ENCODE assay signal across 18 cellular contexts in the genomic region with DNA sequence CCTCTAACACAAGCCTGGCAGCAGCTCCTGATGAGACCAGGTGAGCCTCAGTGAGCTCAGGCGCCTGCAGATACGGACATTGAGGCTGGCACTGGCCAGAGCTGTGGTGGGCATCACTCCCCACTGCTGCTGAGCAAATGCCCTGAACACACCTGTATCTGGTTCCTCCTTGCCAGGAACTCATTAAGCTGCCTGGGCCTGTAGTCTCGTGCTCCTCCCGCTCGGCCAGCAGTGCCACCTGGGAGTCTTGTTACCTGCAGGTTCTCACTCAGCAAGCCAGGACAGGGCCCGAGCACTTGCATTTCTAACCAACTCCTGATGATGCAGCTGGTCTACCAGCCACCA. TPM values are rescaled to one million over a fixed set of nuclear protein-coding genes. Genes with fewer than 3 reads are reported as not detected.
DNase-seq lines count a peak whose midpoint lies in the region; ATAC-seq, FAIRE-seq and TF ChIP-seq lines count a peak whose summit lies in the region.
"Had no signal": no experiment of that assay in that cellular context is flagged by ENCODE, and none has a peak within 500 bp of the region (broad histone marks: within the 10 kb centered on the region; RNA-seq: fewer than 3 reads in every experiment).

No MANE protein-coding gene starts in this region.

- WGBS in A549 (ENCODE audit: missing lambda C conversion rate) = 100% methylated on average over 3 of the region's 6 CpGs
- WGBS in sigmoid colon, 2 donors = 92 to 97% methylated on average over 6 of the region's 6 CpGs

- TF ChIP-seq POLR2A in A549 (IDR thresholded peaks at IDR 0.05; ENCODE audit: low read length) (no peak), sigmoid colon (IDR thresholded peaks at IDR 0.05) (no peak)

- no peaks in the 10 kb centered on the region for H3K27me3 ChIP-seq in sigmoid colon

- H3K4me3 ChIP-seq in A549 (no peak overlapping the region), epithelial cell of esophagus (ENCODE audit: low read length) (no peak overlapping the region), sigmoid colon (no peak overlapping the region)

- H3K4me2 ChIP-seq in A549 = no peak overlapping the region

- FAIRE-seq in A549 (lab: Jason Lieb, UNC) = no peak
- FAIRE-seq: A204.1, GM12891, GM19239 had no signal

- TF ChIP-seq CTCF in A549 (IDR thresholded peaks at IDR 0.05) = no peak
- TF ChIP-seq CTCF in VCaP (conservative IDR thresholded peaks at IDR 0.05) = no peak
- no peak for TF ChIP-seq CTCF in epithelial cell of esophagus (IDR thresholded peaks at IDR 0.05; ENCODE audit: insufficient read depth, low read depth, low read length, missing control alignments)
- TF ChIP-seq CTCF in sigmoid colon (IDR thresholded peaks at IDR 0.05) = no peak
- TF ChIP-seq CTCF in GM10248 (IDR thresholded peaks at IDR 0.05; ENCODE audit: control extremely low read depth, extremely low read depth, low read depth, missing control alignments) = no peak

- H3K27ac ChIP-seq in A549 (no peak overlapping the region), VCaP (peak overlapping the region; percentile 90), sigmoid colon (no peak overlapping the region)

- CTCF ChIA-PET in A549 (lab: Yijun Ruan, JAX) (interaction anchor here (1.2 to 2.6 kb wide), 4 partner anchors 9 to 51 kb away, joined by 4 to 10 read pairs (median 7); a partner anchor contains a TSS), GM10248 (lab: Yijun Ruan, JAX) (interaction anchor here (0.9 to 1.1 kb wide), 2 partner anchors 9 to 32 kb away, joined by 3 read pairs; a partner anchor contains a TSS)

- H3K36me3 ChIP-seq in sigmoid colon = peaks cover 13 to 56% (median 44%) of the 10 kb centered on the region in 4 donors

- no peak for TF ChIP-seq RAD21 in A549 (conservative IDR thresholded peaks at IDR 0.05 in 1 of 2, IDR thresholded peaks at IDR 0.05 in 1 of 2)

- ATAC-seq in A549 = peak in 1 of 2 experiments; percentile 13; a peak in 3 of 6 replicates

- POLR2A ChIA-PET in A549 (lab: Yijun Ruan, JAX) (interaction anchor here (0.6 kb wide), 1 partner anchor 70 kb away, joined by 3 read pairs; no protein-coding TSS in a partner anchor), GM10248 (lab: Yijun Ruan, JAX) (interaction anchor here (0.6 to 1.9 kb wide), 3 partner anchors 10 to 32 kb away, joined by 3 to 13 read pairs (median 7); a partner anchor contains a TSS)

- intact Hi-C loops in sigmoid colon (cut with DNase I) = no loop called here

- no peaks in the 10 kb centered on the region for H3K9me3 ChIP-seq in A549
- H3K9me3 ChIP-seq in sigmoid colon = no peaks in the 10 kb centered on the region

- no peaks in the 10 kb centered on the region for H3K4me1 ChIP-seq in A549
- H3K4me1 ChIP-seq in sigmoid colon = no peaks in the 10 kb centered on the region

- TF ChIP-seq EP300 in A549 (IDR thresholded peaks at IDR 0.05) = no peak
- no peak for TF ChIP-seq EP300 in sigmoid colon (IDR thresholded peaks at IDR 0.05)

- peak; percentile 50 for DNase-seq in activated CD8-positive, alpha-beta memory T cell treated with anti-CD3 and anti-CD28 coated beads for 24 hours
- DNase-seq in activated CD8-positive, alpha-beta memory T cell treated with anti-CD3 and anti-CD28 coated beads, Interleukin-2, amount 50 U/mL, for 4 hours = no peak
- DNase-seq in A549 (ENCODE audit: low read depth in 1 of 2, low spot score in 1 of 2) (no peak), epithelial cell of esophagus (ENCODE audit: low read depth) (peak; percentile 26), 8988T (no peak), sigmoid colon (no peak), GM10248 (ENCODE audit: extremely low spot score) (no peak)
- DNase-seq: AML-193; CD4-positive, alpha-beta T cell; DMS79; NCI-H1092; NCI-H345; NCI-H69 had no signal

TF ChIP-seq in A549, 52 proteins besides CTCF, POLR2A, EP300 and RAD21:
- TF ChIP-seq POLR2AphosphoS2 (conservative IDR thresholded peaks at IDR 0.05; ENCODE audit: low read length) = 0 out of 2 replicates have a peak, but pooled peaks have one; percentile 32
- TF ChIP-seq, protein P1, sequence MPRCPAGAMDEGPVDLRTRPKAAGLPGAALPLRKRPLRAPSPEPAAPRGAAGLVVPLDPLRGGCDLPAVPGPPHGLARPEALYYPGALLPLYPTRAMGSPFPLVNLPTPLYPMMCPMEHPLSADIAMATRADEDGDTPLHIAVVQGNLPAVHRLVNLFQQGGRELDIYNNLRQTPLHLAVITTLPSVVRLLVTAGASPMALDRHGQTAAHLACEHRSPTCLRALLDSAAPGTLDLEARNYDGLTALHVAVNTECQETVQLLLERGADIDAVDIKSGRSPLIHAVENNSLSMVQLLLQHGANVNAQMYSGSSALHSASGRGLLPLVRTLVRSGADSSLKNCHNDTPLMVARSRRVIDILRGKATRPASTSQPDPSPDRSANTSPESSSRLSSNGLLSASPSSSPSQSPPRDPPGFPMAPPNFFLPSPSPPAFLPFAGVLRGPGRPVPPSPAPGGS (IDR thresholded peaks at IDR 0.05) = no peak

RNA-seq across cellular contexts. Expression of a gene that starts 13.3 kb away (rescaled TPM):
- polyA plus RNA-seq in A549 (2011; rRNA removed) (181 and 201 TPM in 2 replicates), A549 (2017; fragmentation: RNase III; extraction: RNeasy Plus Mini Kit Qiagen cat#74134 plus additional on column Dnase treatment) (180 to 196 TPM (median 189 TPM) in 3 replicates), sigmoid colon (10 to 100 TPM; 60.7 to 97.1 (median 85.1) TPM)
- polyA plus RNA-seq in A549 (2012; cell fraction: cytosol; rRNA removed) = 517 and 750 TPM in 2 replicates
- polyA plus RNA-seq in A549 (2012; cell fraction: nucleus; rRNA removed) = 1,131 and 1,135 TPM in 2 replicates
- polyA minus RNA-seq in A549 (2011; rRNA and poly(A)+ RNA removed) = 107 and 110 TPM in 2 replicates
- total RNA-seq in sigmoid colon = 10 to 100 TPM; 26.6 to 45.1 (median 39.8) TPM

RNA-seq across cellular contexts. Expression of a gene that starts 32.2 kb away (rescaled TPM):
- polyA plus RNA-seq in A549 (2011; rRNA removed) = 5.7 and 9.5 TPM in 2 replicates
- 15.9 and 22.2 TPM in 2 replicates for polyA plus RNA-seq in A549 (2012; cell fraction: cytosol; rRNA removed)
- polyA plus RNA-seq in A549 (2012; cell fraction: nucleus; rRNA removed) = 141 and 171 TPM in 2 replicates
- 36.5 to 48.2 TPM (median 47.4 TPM) in 3 replicates for polyA plus RNA-seq in A549 (2017; fragmentation: RNase III; extraction: RNeasy Plus Mini Kit Qiagen cat#74134 plus additional on column Dnase treatment)
- 6.0 and 9.8 TPM in 2 replicates for polyA minus RNA-seq in A549 (2011; rRNA and poly(A)+ RNA removed)
- total RNA-seq in sigmoid colon = 10 to 100 TPM; 38.5 to 74.2 (median 54.4) TPM
- polyA plus RNA-seq in sigmoid colon = 10 to 100 TPM; 13.8 to 35.7 (median 30.7) TPM

RNA-seq across cellular contexts. Expression of a gene that starts 36.2 kb away (rescaled TPM):
- polyA plus RNA-seq in A549 (2011; rRNA removed) = 0.11 and 0.18 TPM in 2 replicates
- polyA plus RNA-seq in A549 (2012; cell fraction: cytosol; rRNA removed) = 0.12 and 0.18 TPM in 2 replicates
- polyA plus RNA-seq in A549 (2012; cell fraction: nucleus; rRNA removed) = 0.66 and 0.71 TPM in 2 replicates
- polyA plus RNA-seq in A549 (2017; fragmentation: RNase III; extraction: RNeasy Plus Mini Kit Qiagen cat#74134 plus additional on column Dnase treatment) = 0.08 to 0.26 TPM (median 0.17 TPM) in 3 replicates
- 0.15 and 0.17 TPM in 2 replicates for polyA minus RNA-seq in A549 (2011; rRNA and poly(A)+ RNA removed)
- total RNA-seq in sigmoid colon = not detected
- polyA plus RNA-seq in sigmoid colon = 1 to 10 TPM in 2 of 3 donors, under 1 TPM in 1; 0.23 to 1.8 (median 1.5) TPM
- total RNA-seq: CD4-positive, alpha-beta T cell; HT1080 had no signal

Comparison
In these comparisons a context has a peak if more than half of its experiments do, and no peak if none do; other contexts are left out.
1. DNase-seq: peak in activated CD8-positive, alpha-beta memory T cell treated with anti-CD3 and anti-CD28 coated beads for 24 hours (single experiment) and epithelial cell of esophagus (single experiment); none in activated CD8-positive, alpha-beta memory T cell treated with anti-CD3 and anti-CD28 coated beads, Interleukin-2, amount 50 U/mL, for 4 hours (single experiment), A549 (0 of 2), 8988T (single experiment), sigmoid colon (single experiment) and GM10248 (single experiment).